In the genomic region with DNA sequence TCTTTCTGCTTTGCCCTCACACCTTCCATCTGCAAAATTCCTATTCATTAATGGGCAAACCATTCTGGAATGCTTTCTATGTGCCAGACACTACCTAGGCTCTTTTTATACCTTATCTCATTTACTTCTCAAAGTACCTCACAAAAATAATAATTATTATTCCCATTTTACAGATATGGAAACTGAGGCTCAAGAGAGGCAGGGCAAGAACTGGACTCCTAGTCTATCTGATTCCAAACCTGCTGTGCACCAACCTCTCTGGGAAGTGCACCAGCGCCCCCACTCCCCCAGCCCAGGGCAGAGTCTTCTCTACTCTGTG, we compare ENCODE assay signal across 10 cellular contexts. TPM values are rescaled to one million over a fixed set of nuclear protein-coding genes. Genes with fewer than 3 reads are reported as not detected.
DNase-seq lines count a peak whose midpoint lies in the region; ATAC-seq, FAIRE-seq and TF ChIP-seq lines count a peak whose summit lies in the region.
"Had no signal": no experiment of that assay in that cellular context is flagged by ENCODE, and none has a peak within 500 bp of the region (broad histone marks: within the 10 kb centered on the region; RNA-seq: fewer than 3 reads in every experiment).

No MANE protein-coding gene starts in this region.

- DNase-seq in A549 (ENCODE audit: low read depth in 1 of 2, low spot score in 1 of 2): no peak
- DNase-seq in MCF 10A (ENCODE audit: unreplicated experiment): no peak
- no peak for DNase-seq in naive thymus-derived CD8-positive, alpha-beta T cell
- no peak for DNase-seq in ecto neural progenitor cell (ENCODE audit: low spot score)
- no peak for DNase-seq in HEK293T (ENCODE audit: extremely low spot score)

- FAIRE-seq in A549 (lab: Jason Lieb, UNC): no peak

- H3K36me3 ChIP-seq in KMS-11 (ENCODE audit: insufficient read depth): no peaks in the 10 kb centered on the region
- H3K36me3 ChIP-seq: BE2C, upper lobe of left lung had no signal

- POLR2A ChIA-PET in A549 (lab: Yijun Ruan, JAX) (no interaction called here), MCF 10A (lab: Yijun Ruan, JAX) (no interaction called here), HEK293T (lab: Yijun Ruan, JAX) (no interaction called here)
- POLR2A ChIA-PET in naive thymus-derived CD8-positive, alpha-beta T cell (lab: Charles Lee): no interaction called here

- H3K9me3 Mint-ChIP-seq in MCF 10A (ENCODE audit: unreplicated experiment): no peaks in the 10 kb centered on the region
- no peaks in the 10 kb centered on the region for H3K9me3 Mint-ChIP-seq in naive thymus-derived CD8-positive, alpha-beta T cell

- H3K4me3 ChIP-seq in A549: peak overlapping the region; percentile 51
- H3K4me3 ChIP-seq in KMS-11 (IDR thresholded peaks at IDR 0.05; ENCODE audit: insufficient read depth, low read depth, low read length): no peak overlapping the region

- no peak for TF ChIP-seq EP300 in A549 (IDR thresholded peaks at IDR 0.05)

- peak overlapping the region; percentile 77 for H3K4me3 Mint-ChIP-seq in MCF 10A (ENCODE audit: unreplicated experiment)
- peak overlapping the region in 9 of 10 donors; percentile 71 to 94 (median 80) for H3K4me3 Mint-ChIP-seq in naive thymus-derived CD8-positive, alpha-beta T cell

- H3K27ac Mint-ChIP-seq in MCF 10A (ENCODE audit: low read depth, unreplicated experiment): peak overlapping the region; percentile 14
- peak overlapping the region in 3 of 10 donors; percentile 32 to 71 (median 53) for H3K27ac Mint-ChIP-seq in naive thymus-derived CD8-positive, alpha-beta T cell

- WGBS in A549 (ENCODE audit: missing lambda C conversion rate): 31% methylated on average over 1 of the region's 1 CpG

- H3K27me3 ChIP-seq in KMS-11 (ENCODE audit: insufficient read depth, low read depth): no peaks in the 10 kb centered on the region

- H3K36me3 Mint-ChIP-seq in MCF 10A (ENCODE audit: insufficient read depth, unreplicated experiment): no peaks in the 10 kb centered on the region
- H3K36me3 Mint-ChIP-seq in naive thymus-derived CD8-positive, alpha-beta T cell: no peaks in the 10 kb centered on the region

- BruUV-seq in MCF 10A (replicated peaks; lab: Mats Ljungman, UMichigan): no TSS peak

- no peaks in the 10 kb centered on the region for H3K9me3 ChIP-seq in A549
- H3K9me3 ChIP-seq: BE2C, upper lobe of left lung had no signal

- H3K27ac ChIP-seq in A549 (peak overlapping the region; percentile 91 to 93), KMS-11 (peak overlapping the region; percentile 91)

- intact Hi-C loops in MCF 10A (cut with micrococcal nuclease): loop anchor here (1.0 kb wide), 1 partner anchor 44 kb away; no protein-coding TSS in a partner anchor

- TF ChIP-seq RAD21 in A549 (conservative IDR thresholded peaks at IDR 0.05 in 1 of 2, IDR thresholded peaks at IDR 0.05 in 1 of 2): no peak; a peak in 1 of 5 replicates

- H3K4me1 ChIP-seq in A549 (peaks cover 16% of the 10 kb centered on the region; the same call in 2 of the 3 replicates), KMS-11 (ENCODE audit: low read depth, poor library complexity, severe bottlenecking) (peaks cover 34% of the 10 kb centered on the region)

- H2AFZ ChIP-seq in KMS-11 (ENCODE audit: low read depth): peak overlapping the region; percentile 92

- TF ChIP-seq CTCF in A549 (IDR thresholded peaks at IDR 0.05) (no peak; the same call in 2 of the 3 replicates), KMS-11 (conservative IDR thresholded peaks at IDR 0.05; ENCODE audit: low read depth, low read length) (no peak), MCF 10A (IDR thresholded peaks at IDR 0.05; ENCODE audit: unreplicated experiment) (no peak)

- H3K79me2 ChIP-seq in KMS-11 (ENCODE audit: insufficient read depth, low read depth): peaks cover 31% of the 10 kb centered on the region

- H3K4me2 ChIP-seq in A549: peak overlapping the region; percentile 98
- peak overlapping the region; percentile 47 for H3K4me2 ChIP-seq in KMS-11

- TF ChIP-seq POLR2A in A549 (IDR thresholded peaks at IDR 0.05; ENCODE audit: low read length): no peak

- ATAC-seq in A549: no peak
- ATAC-seq in naive thymus-derived CD8-positive, alpha-beta T cell: no peak
- no peak for ATAC-seq in HG03460 (IDR thresholded peaks at IDR 0.05; ENCODE audit: unreplicated experiment)
- ATAC-seq in HG03139 (IDR thresholded peaks at IDR 0.05; ENCODE audit: unreplicated experiment): no peak

- peak overlapping the region; percentile 99 for H3K9ac ChIP-seq in KMS-11

- no peaks in the 10 kb centered on the region for H3K27me3 Mint-ChIP-seq in MCF 10A (ENCODE audit: insufficient read depth, unreplicated experiment)
- H3K27me3 Mint-ChIP-seq in naive thymus-derived CD8-positive, alpha-beta T cell: peaks cover 2 to 25% (median 12%) of the 10 kb centered on the region in 5 donors

- no peaks in the 10 kb centered on the region for H4K20me1 ChIP-seq in KMS-11 (ENCODE audit: insufficient read depth)

- H3K4me1 Mint-ChIP-seq in MCF 10A (ENCODE audit: insufficient read depth, unreplicated experiment): peaks cover 46% of the 10 kb centered on the region
- peaks cover 10 to 25% (median 15%) of the 10 kb centered on the region in 4 donors for H3K4me1 Mint-ChIP-seq in naive thymus-derived CD8-positive, alpha-beta T cell

- CTCF ChIA-PET in A549 (lab: Yijun Ruan, JAX): interaction anchor here (1.7 to 2.2 kb wide), 2 partner anchors 45 to 73 kb away, joined by 3 to 11 read pairs; no protein-coding TSS in a partner anchor
- CTCF ChIA-PET in MCF 10A (lab: Yijun Ruan, JAX): no interaction called here
- CTCF ChIA-PET in HEK293T (lab: Yijun Ruan, JAX): no interaction called here

TF ChIP-seq in A549, 52 proteins besides CTCF, POLR2A, EP300 and RAD21:
- TF ChIP-seq RCOR1 (IDR thresholded peaks at IDR 0.05; ENCODE audit: low read depth, low read length) (no peak), ZFP36 (IDR thresholded peaks at IDR 0.05; ENCODE audit: borderline replicate concordance, partially characterized antibody) (no peak), KDM1A (IDR thresholded peaks at IDR 0.05; ENCODE audit: low read depth) (no peak), ZC3H11A (IDR thresholded peaks at IDR 0.05) (no peak)
- TF ChIP-seq, protein P1, sequence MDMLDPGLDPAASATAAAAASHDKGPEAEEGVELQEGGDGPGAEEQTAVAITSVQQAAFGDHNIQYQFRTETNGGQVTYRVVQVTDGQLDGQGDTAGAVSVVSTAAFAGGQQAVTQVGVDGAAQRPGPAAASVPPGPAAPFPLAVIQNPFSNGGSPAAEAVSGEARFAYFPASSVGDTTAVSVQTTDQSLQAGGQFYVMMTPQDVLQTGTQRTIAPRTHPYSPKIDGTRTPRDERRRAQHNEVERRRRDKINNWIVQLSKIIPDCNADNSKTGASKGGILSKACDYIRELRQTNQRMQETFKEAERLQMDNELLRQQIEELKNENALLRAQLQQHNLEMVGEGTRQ (IDR thresholded peaks at IDR 0.05): no peak

TF ChIP-seq in HEK293T, 16 proteins besides CTCF, POLR2A, EP300 and RAD21 (continues in another document):
- TF ChIP-seq FOXA1 (IDR thresholded peaks at IDR 0.05): no peak
- no peak for TF ChIP-seq FOXK2 (IDR thresholded peaks at IDR 0.05)
- TF ChIP-seq SP1 (IDR thresholded peaks at IDR 0.05): no peak
- TF ChIP-seq, protein P2, sequence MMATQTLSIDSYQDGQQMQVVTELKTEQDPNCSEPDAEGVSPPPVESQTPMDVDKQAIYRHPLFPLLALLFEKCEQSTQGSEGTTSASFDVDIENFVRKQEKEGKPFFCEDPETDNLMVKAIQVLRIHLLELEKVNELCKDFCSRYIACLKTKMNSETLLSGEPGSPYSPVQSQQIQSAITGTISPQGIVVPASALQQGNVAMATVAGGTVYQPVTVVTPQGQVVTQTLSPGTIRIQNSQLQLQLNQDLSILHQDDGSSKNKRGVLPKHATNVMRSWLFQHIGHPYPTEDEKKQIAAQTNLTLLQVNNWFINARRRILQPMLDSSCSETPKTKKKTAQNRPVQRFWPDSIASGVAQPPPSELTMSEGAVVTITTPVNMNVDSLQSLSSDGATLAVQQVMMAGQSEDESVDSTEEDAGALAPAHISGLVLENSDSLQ (IDR thresholded peaks at IDR 0.05): no peak
- no peak for TF ChIP-seq NFRKB (IDR thresholded peaks at IDR 0.05)
- TF ChIP-seq ARNT (IDR thresholded peaks at IDR 0.05): no peak
- no peak for TF ChIP-seq L3MBTL2 (conservative IDR thresholded peaks at IDR 0.05)
- TF ChIP-seq LEF1 (IDR thresholded peaks at IDR 0.05; ENCODE audit: borderline replicate concordance): no peak
- TF ChIP-seq ELF4 (IDR thresholded peaks at IDR 0.05): no peak
- no peak for TF ChIP-seq TARDBP (IDR thresholded peaks at IDR 0.05)
- no peak for TF ChIP-seq FOXM1 (IDR thresholded peaks at IDR 0.05; ENCODE audit: borderline replicate concordance)
- TF ChIP-seq SUZ12 (IDR thresholded peaks at IDR 0.05): no peak
- no peak for TF ChIP-seq CTBP1 (IDR thresholded peaks at IDR 0.05; ENCODE audit: borderline replicate concordance)
- no peak for TF ChIP-seq ZNF384 (IDR thresholded peaks at IDR 0.05)

RNA-seq across cellular contexts. Expression of a gene that starts 0.8 kb away (rescaled TPM):
- polyA plus RNA-seq in A549 (2011; rRNA removed): 1.6 and 2.7 TPM in 2 replicates
- 3.0 and 4.7 TPM in 2 replicates for polyA plus RNA-seq in A549 (2012; cell fraction: cytosol; rRNA removed)
- 2.4 and 3.0 TPM in 2 replicates for polyA plus RNA-seq in A549 (2012; cell fraction: nucleus; rRNA removed)
- 1.9 to 3.3 TPM (median 2.3 TPM) in 3 replicates for polyA plus RNA-seq in A549 (2017; fragmentation: RNase III; extraction: RNeasy Plus Mini Kit Qiagen cat#74134 plus additional on column Dnase treatment)
- polyA minus RNA-seq in A549 (2011; rRNA and poly(A)+ RNA removed): 1.4 and 4.5 TPM in 2 replicates
- total RNA-seq in MCF 10A (2022): 6.4 and 7.3 TPM in 2 replicates
- total RNA-seq in naive thymus-derived CD8-positive, alpha-beta T cell: 1 to 10 TPM in 1 of 2 experiments, under 1 TPM in 1; 0.57 to 2.0 TPM
- polyA plus RNA-seq in naive thymus-derived CD8-positive, alpha-beta T cell: under 1 TPM in 2 of 3 donors, not detected in 1; 0.47 to 0.77 TPM

RNA-seq across cellular contexts. Expression of a gene that starts 47.3 kb away (rescaled TPM):
- polyA plus RNA-seq in A549 (2011; rRNA removed): 12.4 and 14.1 TPM in 2 replicates
- polyA plus RNA-seq in A549 (2012; cell fraction: cytosol; rRNA removed): 4.2 and 5.1 TPM in 2 replicates
- polyA plus RNA-seq in A549 (2012; cell fraction: nucleus; rRNA removed): 5.5 and 7.8 TPM in 2 replicates
- 6.1 to 6.5 TPM (median 6.4 TPM) in 3 replicates for polyA plus RNA-seq in A549 (2017; fragmentation: RNase III; extraction: RNeasy Plus Mini Kit Qiagen cat#74134 plus additional on column Dnase treatment)
- 14.8 and 14.9 TPM in 2 replicates for polyA minus RNA-seq in A549 (2011; rRNA and poly(A)+ RNA removed)
- 12.4 and 16.1 TPM in 2 replicates for total RNA-seq in MCF 10A (2022)
- 10 to 100 TPM; 20.2 to 22.3 TPM for total RNA-seq in naive thymus-derived CD8-positive, alpha-beta T cell
- polyA plus RNA-seq in naive thymus-derived CD8-positive, alpha-beta T cell: 10 to 100 TPM in 2 of 3 donors, 1 to 10 TPM in 1; 8.9 to 12.6 (median 10.4) TPM

RNA-seq across cellular contexts. Expression of a gene that starts 50.1 kb away (rescaled TPM):
- polyA plus RNA-seq in A549 (2011; rRNA removed): not detected in 2 replicates
- polyA plus RNA-seq in A549 (2012; cell fraction: cytosol; rRNA removed): not detected in 2 replicates
- polyA plus RNA-seq in A549 (2012; cell fraction: nucleus; rRNA removed): 0.10 TPM in 1 of 2 replicates, not detected in the other
- not detected in 3 replicates for polyA plus RNA-seq in A549 (2017; fragmentation: RNase III; extraction: RNeasy Plus Mini Kit Qiagen cat#74134 plus additional on column Dnase treatment)
- polyA minus RNA-seq in A549 (2011; rRNA and poly(A)+ RNA removed): not detected in 2 replicates
- not detected in 2 replicates for total RNA-seq in MCF 10A (2022)
- not detected for total RNA-seq in naive thymus-derived CD8-positive, alpha-beta T cell
- polyA plus RNA-seq in naive thymus-derived CD8-positive, alpha-beta T cell: not detected
